10 cellular contexts compared by ENCODE assay signal in the genomic region with DNA sequence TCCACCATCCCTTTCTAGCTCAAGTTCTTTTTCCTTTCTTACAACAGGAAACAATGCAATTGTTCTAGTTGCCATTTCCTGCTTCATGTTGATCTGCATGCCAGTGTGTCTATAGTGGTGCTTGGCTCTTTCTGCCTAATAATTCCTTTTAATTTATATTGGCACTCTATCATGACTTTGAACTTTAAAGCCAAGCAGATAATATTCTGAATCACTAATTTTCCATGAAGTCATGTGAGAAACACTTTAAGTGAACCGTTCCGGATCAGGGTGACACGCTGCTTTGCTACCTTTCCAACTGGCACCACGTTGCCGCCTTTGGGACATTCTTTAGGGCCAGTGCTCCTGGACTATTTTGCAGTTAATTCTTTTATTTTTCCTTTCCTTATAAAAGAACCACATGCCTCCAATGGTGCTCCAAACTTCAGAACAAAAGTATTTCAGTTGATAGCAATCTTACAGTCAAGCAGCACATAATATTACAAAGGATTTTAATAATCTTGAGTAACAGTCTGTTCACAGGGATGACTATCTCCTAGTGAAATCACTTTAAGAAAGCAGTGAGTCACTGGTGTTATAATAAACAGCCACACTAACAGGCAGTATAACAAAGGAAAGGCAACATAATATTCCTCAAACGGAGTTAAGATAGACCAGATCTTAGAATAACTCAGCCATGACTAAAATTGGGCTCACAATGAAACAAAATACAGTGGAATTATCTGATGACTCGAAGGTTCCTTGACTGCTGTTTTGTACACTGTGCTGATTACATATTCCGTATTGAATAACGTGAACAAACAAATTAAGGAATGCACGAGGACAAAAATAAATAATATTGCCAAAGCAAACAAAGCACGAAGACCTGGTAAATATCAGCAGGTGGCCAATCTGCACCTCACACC. TPM values are rescaled to one million over a fixed set of nuclear protein-coding genes. Genes with fewer than 3 reads are reported as not detected.
DNase-seq lines count a peak whose midpoint lies in the region; ATAC-seq, FAIRE-seq and TF ChIP-seq lines count a peak whose summit lies in the region.
"Had no signal": no experiment of that assay in that cellular context is flagged by ENCODE, and none has a peak within 500 bp of the region (broad histone marks: within the 10 kb centered on the region; RNA-seq: fewer than 3 reads in every experiment).

No MANE protein-coding gene starts in this region.

- H3F3A ChIP-seq in Loucy (ENCODE audit: low read depth): no peaks in the 10 kb centered on the region

- no peaks in the 10 kb centered on the region for H3K9me3 ChIP-seq in Loucy (ENCODE audit: insufficient read depth, low read depth, low read length)
- peaks cover 4% of the 10 kb centered on the region for H3K9me3 ChIP-seq in mesodermal cell (ENCODE audit: control insufficient read depth, low read length)
- H3K9me3 ChIP-seq in SJCRH30 (replicated peaks): no peaks in the 10 kb centered on the region

- H3K36me3 ChIP-seq in Loucy (ENCODE audit: insufficient read depth, low read length) (peaks cover 39% of the 10 kb centered on the region), bronchial epithelial cell (ENCODE audit: control insufficient read depth, insufficient read depth, low read length) (no peaks in the 10 kb centered on the region), mesodermal cell (ENCODE audit: control insufficient read depth, insufficient read depth, low read length) (peaks cover 39% of the 10 kb centered on the region), SJCRH30 (peaks cover 18% of the 10 kb centered on the region)

- TF ChIP-seq CTCF in C4-2B (conservative IDR thresholded peaks at IDR 0.05): no peak
- TF ChIP-seq CTCF in Loucy (conservative IDR thresholded peaks at IDR 0.05; ENCODE audit: low read length): no peak
- no peak for TF ChIP-seq CTCF in bronchial epithelial cell (IDR thresholded peaks at IDR 0.05; ENCODE audit: insufficient read depth, low read length, severe bottlenecking)

- H3K9me2 ChIP-seq in Loucy (replicated peaks; ENCODE audit: low read depth, low read length): no peaks in the 10 kb centered on the region

- peak overlapping the region; percentile 16 for H3K4me2 ChIP-seq in Loucy (ENCODE audit: low read depth, low read length, poor library complexity, severe bottlenecking)

- no peak for FAIRE-seq in bronchial epithelial cell (lab: Jason Lieb, UNC)
- FAIRE-seq: small intestine had no signal

- peaks cover 13% of the 10 kb centered on the region for H3K4me1 ChIP-seq in Loucy (ENCODE audit: insufficient read depth, low read length, poor library complexity, severe bottlenecking)
- peaks cover 21% of the 10 kb centered on the region for H3K4me1 ChIP-seq in mesodermal cell (ENCODE audit: control insufficient read depth, insufficient read depth, low read length, poor library complexity, severe bottlenecking)
- H3K4me1 ChIP-seq in SJCRH30: no peaks in the 10 kb centered on the region; the same call in 1 of the 2 replicates

- H3K79me2 ChIP-seq in Loucy (ENCODE audit: insufficient read depth, low read length): peaks cover 11% of the 10 kb centered on the region; the same call in 1 of the 2 replicates

- H2AFZ ChIP-seq in Loucy (ENCODE audit: low read length): no peak overlapping the region

- ATAC-seq in GM19467 (IDR thresholded peaks at IDR 0.05; ENCODE audit: unreplicated experiment): no peak
- ATAC-seq in HG02571 (IDR thresholded peaks at IDR 0.05; ENCODE audit: unreplicated experiment): no peak

- H3K27me3 ChIP-seq in Loucy (ENCODE audit: insufficient read depth, low read length, poor library complexity, severe bottlenecking) (no peaks in the 10 kb centered on the region), bronchial epithelial cell (ENCODE audit: control insufficient read depth, insufficient read depth, low read length) (no peaks in the 10 kb centered on the region), SJCRH30 (no peaks in the 10 kb centered on the region)

- peak; percentile 98 for DNase-seq in bronchial epithelial cell (ENCODE audit: low read depth)
- no peak for DNase-seq in SJCRH30
- DNase-seq in NOMO-1 treated with dmso at 0.1 percent for 144 hours (lab: John Stamatoyannopoulos, UW; ENCODE audit: unreplicated experiment): no peak
- DNase-seq: activated gamma-delta T cell treated with Interleukin-2 at 50 U/mL for 16 hours, small intestine had no signal

- peaks cover 5% of the 10 kb centered on the region for H4K20me1 ChIP-seq in Loucy (ENCODE audit: insufficient read depth, low read length, poor library complexity, severe bottlenecking)

- H3K4me3 ChIP-seq in Loucy (ENCODE audit: low read length, poor library complexity, severe bottlenecking) (no peak overlapping the region), bronchial epithelial cell (ENCODE audit: low read depth, low read length) (no peak overlapping the region), mesodermal cell (ENCODE audit: extremely low read depth, insufficient read depth, low read length, poor library complexity, severe bottlenecking) (no peak overlapping the region), SJCRH30 (no peak overlapping the region)

- peak overlapping the region; percentile 74; the same call in 1 of the 2 replicates for H3K27ac ChIP-seq in C4-2B
- peak overlapping the region; percentile 79 for H3K27ac ChIP-seq in mesodermal cell (ENCODE audit: low read depth, low read length, severe bottlenecking)
- no peak overlapping the region for H3K27ac ChIP-seq in SJCRH30

- WGBS in mesodermal cell (ENCODE audit: insufficient coverage in 2 of 2), 2 experiments: 82 to 89% methylated on average over 7 to 9 of the region's 11 CpGs

- H3K9ac ChIP-seq in Loucy (ENCODE audit: low read depth, low read length, poor library complexity, severe bottlenecking): no peak overlapping the region

RNA-seq across cellular contexts. Expression of a gene that starts 19.0 kb away (rescaled TPM):
- 9.7 and 15.7 TPM in 2 replicates for total RNA-seq in bronchial epithelial cell
- polyA plus RNA-seq in mesodermal cell (2013, experiment 1 of 2): 19.2 TPM
- polyA plus RNA-seq in mesodermal cell (2013, experiment 2 of 2): 20.9 TPM
- total RNA-seq in SJCRH30 (2014; rRNA removed; shearing (Covaris generic)): 13.3 and 13.4 TPM in 2 replicates

RNA-seq across cellular contexts. Expression of a gene that starts 19.1 kb away (rescaled TPM):
- 54.0 and 120 TPM in 2 replicates for total RNA-seq in bronchial epithelial cell
- polyA plus RNA-seq in mesodermal cell (2013, experiment 1 of 2): 58.5 TPM
- polyA plus RNA-seq in mesodermal cell (2013, experiment 2 of 2): 65.5 TPM
- 64.3 and 72.5 TPM in 2 replicates for total RNA-seq in SJCRH30 (2014; rRNA removed; shearing (Covaris generic))
